In the genomic region with DNA sequence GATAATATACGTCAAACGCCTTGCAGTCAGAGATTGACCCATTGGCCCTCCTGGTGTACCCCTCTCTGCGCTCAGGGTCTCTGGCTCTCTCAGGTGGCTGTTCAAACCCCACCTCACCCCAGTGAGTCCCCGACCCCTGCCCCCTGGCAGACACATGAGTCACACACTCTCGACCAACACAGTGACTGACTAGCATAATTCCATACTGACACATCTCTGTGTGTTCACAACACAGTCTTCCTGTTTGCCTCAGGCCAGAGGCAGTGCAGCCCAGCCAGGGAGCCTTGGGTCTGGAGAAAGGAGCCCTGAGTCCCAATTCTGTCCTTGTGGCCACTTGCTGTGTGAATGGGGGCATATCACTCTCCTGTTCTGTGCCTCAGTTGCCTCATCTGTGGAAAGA, we compare ENCODE assay signal across 19 cellular contexts. TPM values are rescaled to one million over a fixed set of nuclear protein-coding genes. Genes with fewer than 3 reads are reported as not detected.
DNase-seq lines count a peak whose midpoint lies in the region; ATAC-seq, FAIRE-seq and TF ChIP-seq lines count a peak whose summit lies in the region.
"Had no signal": no experiment of that assay in that cellular context is flagged by ENCODE, and none has a peak within 500 bp of the region (broad histone marks: within the 10 kb centered on the region; RNA-seq: fewer than 3 reads in every experiment).

No MANE protein-coding gene starts in this region.

- no peaks in the 10 kb centered on the region for H3K36me3 ChIP-seq in mammary epithelial cell (ENCODE audit: insufficient read depth, low read length)
- no peaks in the 10 kb centered on the region for H3K36me3 ChIP-seq in breast epithelium
- no peaks in the 10 kb centered on the region for H3K36me3 ChIP-seq in adipocyte (ENCODE audit: control insufficient read depth, insufficient read depth, low read length, severe bottlenecking)
- H3K36me3 ChIP-seq: sigmoid colon, tibial artery had no signal

- FAIRE-seq in urothelium cell line (lab: Jason Lieb, UNC): peak; percentile 9
- FAIRE-seq: GM12878 had no signal

- no peak overlapping the region for H3K4me2 ChIP-seq in mammary epithelial cell (ENCODE audit: insufficient read depth, low read depth, low read length)
- H3K4me2 ChIP-seq: KMS-11 had no signal

- no peak overlapping the region for H3K4me3 Mint-ChIP-seq in natural killer cell
- H3K4me3 Mint-ChIP-seq: activated naive CD4-positive, alpha-beta T cell treated with anti-CD3 and anti-CD28 coated beads for 36 hours; effector memory CD8-positive, alpha-beta T cell had no signal

- ATAC-seq in GM21529 (IDR thresholded peaks at IDR 0.05; ENCODE audit: unreplicated experiment): no peak
- ATAC-seq in natural killer cell: no peak
- no peak for ATAC-seq in HG02763 (IDR thresholded peaks at IDR 0.05; ENCODE audit: unreplicated experiment)
- ATAC-seq: effector memory CD8-positive, alpha-beta T cell; GM12878 had no signal

- H3K9me3 ChIP-seq in mammary epithelial cell (replicated peaks; ENCODE audit: insufficient read depth, low read length) (no peaks in the 10 kb centered on the region), breast epithelium (no peaks in the 10 kb centered on the region), adipocyte (ENCODE audit: control insufficient read depth, low read length) (no peaks in the 10 kb centered on the region)
- H3K9me3 ChIP-seq: sigmoid colon, tibial artery had no signal

- TF ChIP-seq POLR2A in breast epithelium (IDR thresholded peaks at IDR 0.05): no peak

- in situ Hi-C loops in mammary epithelial cell (cut with MboI; ENCODE audit: low sequenced_read_pairs in 2 of 2): no loop called here

- H3K27me3 ChIP-seq in mammary epithelial cell (ENCODE audit: insufficient read depth, low read length) (peaks cover 7% of the 10 kb centered on the region), breast epithelium (no peaks in the 10 kb centered on the region), adipocyte (replicated peaks; ENCODE audit: control insufficient read depth, insufficient read depth, low read length) (peaks cover 34% of the 10 kb centered on the region)
- H3K27me3 ChIP-seq: sigmoid colon, tibial artery had no signal

- H2AFZ ChIP-seq in mammary epithelial cell (ENCODE audit: low read depth, low read length): no peak overlapping the region

- CTCF ChIA-PET in mammary epithelial cell (lab: Charles Lee; ENCODE audit: low non-redundant PET): no interaction called here

- DNase-seq in mammary epithelial cell (peak; percentile 62), breast epithelium (ENCODE audit: low spot score in 2 of 2) (no peak), adipocyte (ENCODE audit: low read depth) (peak; percentile 42), fibroblast of mammary gland (ENCODE audit: low read depth) (peak; percentile 13), urothelium cell line (ENCODE audit: low spot score) (no peak), natural killer cell (no peak)
- DNase-seq: activated naive CD4-positive, alpha-beta T cell treated with anti-CD3 and anti-CD28 coated beads for 36 hours; CD4-positive, CD25-positive, alpha-beta regulatory T cell; DND-41; effector memory CD8-positive, alpha-beta T cell; Right ventricle myocardium superior; sigmoid colon; stimulated activated CD4-positive, alpha-beta T cell treated with anti-CD3 and anti-CD28 coated beads, Interleukin-2, amount 100 ng/mL, for 48 hours; stimulated activated CD8-positive, alpha-beta memory T cell treated with anti-CD3 and anti-CD28 coated beads, Interleukin-4, amount 100 ng/mL, for 48 hours; tibial artery had no signal

- BruUV-seq in mammary epithelial cell (replicated peaks; lab: Mats Ljungman, UMichigan): no TSS peak

- H3K9ac ChIP-seq in mammary epithelial cell (ENCODE audit: insufficient read depth, low read length) (no peak overlapping the region), adipocyte (ENCODE audit: low read length) (no peak overlapping the region)
- H3K9ac ChIP-seq: KMS-11 had no signal

- no peaks in the 10 kb centered on the region for H3K27me3 Mint-ChIP-seq in natural killer cell (ENCODE audit: low read depth in 2 of 2)

- H3K4me3 ChIP-seq in mammary epithelial cell (replicated peaks in 1 of 3; ENCODE audit: insufficient read depth in 1 of 3, low read depth in 2 of 3, low read length in 3 of 3): no peak overlapping the region
- H3K4me3 ChIP-seq in breast epithelium: no peak overlapping the region
- no peak overlapping the region for H3K4me3 ChIP-seq in adipocyte (ENCODE audit: low read length)
- no peak overlapping the region for H3K4me3 ChIP-seq in fibroblast of mammary gland (ENCODE audit: control insufficient read depth, low read depth, low read length)
- H3K4me3 ChIP-seq: GM12878, sigmoid colon, tibial artery had no signal

- H3K9me3 Mint-ChIP-seq in natural killer cell: no peaks in the 10 kb centered on the region
- H3K9me3 Mint-ChIP-seq: activated naive CD4-positive, alpha-beta T cell treated with anti-CD3 and anti-CD28 coated beads for 36 hours; CD4-positive, CD25-positive, alpha-beta regulatory T cell; effector memory CD8-positive, alpha-beta T cell had no signal

- no peaks in the 10 kb centered on the region for H3K4me1 Mint-ChIP-seq in natural killer cell
- H3K4me1 Mint-ChIP-seq: CD4-positive, CD25-positive, alpha-beta regulatory T cell had no signal

- H4K20me1 ChIP-seq in mammary epithelial cell (ENCODE audit: insufficient read depth, low read length): no peaks in the 10 kb centered on the region

- 67% methylated on average over 3 of the region's 5 CpGs for WGBS in mammary epithelial cell (ENCODE audit: low coverage, missing lambda C conversion rate)

- dilution Hi-C loops in mammary epithelial cell (cut with HindIII; ENCODE audit: low sequenced_read_pairs): no loop called here

- H3K36me3 Mint-ChIP-seq in natural killer cell: no peaks in the 10 kb centered on the region
- H3K36me3 Mint-ChIP-seq: CD4-positive, CD25-positive, alpha-beta regulatory T cell had no signal

- no peak overlapping the region for H3K27ac Mint-ChIP-seq in natural killer cell
- H3K27ac Mint-ChIP-seq: activated naive CD4-positive, alpha-beta T cell treated with anti-CD3 and anti-CD28 coated beads for 36 hours; CD4-positive, CD25-positive, alpha-beta regulatory T cell; effector memory CD8-positive, alpha-beta T cell had no signal

- no peaks in the 10 kb centered on the region for H3K79me2 ChIP-seq in mammary epithelial cell (ENCODE audit: insufficient read depth, low read length)

- no peak for TF ChIP-seq CTCF in mammary epithelial cell (conservative IDR thresholded peaks at IDR 0.05 in 1 of 2, IDR thresholded peaks at IDR 0.05 in 1 of 2; ENCODE audit: extremely low read depth in 1 of 2, insufficient read depth in 1 of 2, low read depth in 1 of 2, low read length in 2 of 2)
- TF ChIP-seq CTCF in breast epithelium (IDR thresholded peaks at IDR 0.05): no peak
- no peak for TF ChIP-seq CTCF in fibroblast of mammary gland (conservative IDR thresholded peaks at IDR 0.05; ENCODE audit: control insufficient read depth, insufficient read depth, low read depth, low read length)
- no peak for TF ChIP-seq CTCF in natural killer cell (IDR thresholded peaks at IDR 0.05)

- H3K27ac ChIP-seq in mammary epithelial cell (ENCODE audit: insufficient read depth, low read depth, low read length): no peak overlapping the region
- H3K27ac ChIP-seq in breast epithelium: no peak overlapping the region
- H3K27ac ChIP-seq: KMS-11, sigmoid colon, tibial artery had no signal

- H3K4me1 ChIP-seq in mammary epithelial cell (ENCODE audit: insufficient read depth, low read length): peaks cover 5% of the 10 kb centered on the region
- H3K4me1 ChIP-seq in breast epithelium: no peaks in the 10 kb centered on the region
- H3K4me1 ChIP-seq in adipocyte (ENCODE audit: control insufficient read depth, insufficient read depth, low read length): peaks cover 5% of the 10 kb centered on the region
- H3K4me1 ChIP-seq: tibial artery had no signal

- intact Hi-C loops in mammary epithelial cell (cut with micrococcal nuclease) (no loop called here), breast epithelium (cut with DNase I; ENCODE audit: low total_unique reads) (no loop called here), natural killer cell (cut with micrococcal nuclease) (no loop called here)

RNA-seq across cellular contexts. Expression of a gene that starts 40.1 kb away (rescaled TPM):
- under 1 TPM in 1 of 2 donors, not detected in 1; under 0.01 TPM for total RNA-seq in mammary epithelial cell
- polyA plus RNA-seq in mammary epithelial cell: 0.01 TPM
- not detected for polyA minus RNA-seq in mammary epithelial cell
- total RNA-seq in breast epithelium: 1 to 10 TPM; 1.9 to 7.5 (median 5.9) TPM
- under 1 TPM in 1 of 3 donors, not detected in 2; 0.21 TPM for total RNA-seq in natural killer cell
- total RNA-seq: CD4-positive, CD25-positive, alpha-beta regulatory T cell had no signal
- polyA plus RNA-seq: CD4-positive, CD25-positive, alpha-beta regulatory T cell had no signal

Comparison
In these comparisons a context has a peak if more than half of its experiments do, and no peak if none do; other contexts are left out.
1. DNase-seq: peak in mammary epithelial cell (single experiment), adipocyte (single experiment) and fibroblast of mammary gland (single experiment); none in breast epithelium (0 of 2), urothelium cell line (single experiment) and natural killer cell (single experiment).